In the genomic region with DNA sequence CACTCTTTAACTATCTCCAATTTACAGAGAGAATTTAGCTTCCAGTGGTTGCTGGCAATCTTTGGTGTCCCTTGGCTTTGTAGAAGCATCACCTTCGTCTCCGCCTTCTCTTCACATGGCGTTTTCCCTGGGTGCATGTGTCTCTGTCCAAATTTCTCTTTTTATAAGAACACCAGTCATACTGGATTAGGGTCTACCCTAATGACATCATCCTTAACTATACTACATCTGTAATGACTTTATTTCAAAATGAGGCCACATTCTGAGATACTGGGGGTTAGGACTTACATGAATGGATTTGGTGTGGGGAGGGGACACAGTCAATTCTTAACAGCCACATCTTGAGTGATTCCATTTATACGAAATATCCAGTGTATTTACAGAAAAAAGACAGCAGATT, we compare ENCODE assay signal across 2 cellular contexts.
A peak's percentile ranks its signal among the peaks of the same experiment; 100 is the strongest.
TF ChIP-seq lines count a peak whose summit lies in the region.

No MANE protein-coding gene starts in this region.

TF ChIP-seq in HepG2, 621 proteins besides CTCF, POLR2A, EP300 and RAD21:
- peak; percentile 94 for TF ChIP-seq ATF7 (IDR thresholded peaks at IDR 0.05)
- no peak for TF ChIP-seq ATF7 (CRISPR knock-in tag; IDR thresholded peaks at IDR 0.05)
- no peak for TF ChIP-seq ZFYVE20 (CRISPR knock-in tag; IDR thresholded peaks at IDR 0.05; ENCODE audit: borderline replicate concordance, low read depth)

TF ChIP-seq in HEK293, 187 proteins besides CTCF, POLR2A, EP300 and RAD21:
- TF ChIP-seq, protein P1, sequence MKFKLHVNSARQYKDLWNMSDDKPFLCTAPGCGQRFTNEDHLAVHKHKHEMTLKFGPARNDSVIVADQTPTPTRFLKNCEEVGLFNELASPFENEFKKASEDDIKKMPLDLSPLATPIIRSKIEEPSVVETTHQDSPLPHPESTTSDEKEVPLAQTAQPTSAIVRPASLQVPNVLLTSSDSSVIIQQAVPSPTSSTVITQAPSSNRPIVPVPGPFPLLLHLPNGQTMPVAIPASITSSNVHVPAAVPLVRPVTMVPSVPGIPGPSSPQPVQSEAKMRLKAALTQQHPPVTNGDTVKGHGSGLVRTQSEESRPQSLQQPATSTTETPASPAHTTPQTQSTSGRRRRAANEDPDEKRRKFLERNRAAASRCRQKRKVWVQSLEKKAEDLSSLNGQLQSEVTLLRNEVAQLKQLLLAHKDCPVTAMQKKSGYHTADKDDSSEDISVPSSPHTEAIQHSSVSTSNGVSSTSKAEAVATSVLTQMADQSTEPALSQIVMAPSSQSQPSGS (tag by site-specific recombination; IDR thresholded peaks at IDR 0.05; ENCODE audit: low read depth): peak; percentile 83
- no peak for TF ChIP-seq ZFP37 (tag by site-specific recombination; IDR thresholded peaks at IDR 0.05)
